Comparison of ENCODE assay signal across 9 cellular contexts in genomic region chr10:64733980-64734379, GRCh38.
DNase-seq lines count a peak whose midpoint lies in the region; ATAC-seq and TF ChIP-seq lines count a peak whose summit lies in the region.
"Had no signal": no experiment of that assay in that cellular context is flagged by ENCODE, and none has a peak within 500 bp of the region (broad histone marks: within the 10 kb centered on the region; RNA-seq: fewer than 3 reads in every experiment).

No MANE protein-coding gene starts in this region.

- no peak overlapping the region for H2BK12ac ChIP-seq in neuronal stem cell (ENCODE audit: low read length)

- H3K9ac ChIP-seq in KMS-11 (no peak overlapping the region), neuronal stem cell (ENCODE audit: low read depth, low read length, poor library complexity) (no peak overlapping the region)

- no peak overlapping the region for H4K8ac ChIP-seq in neuronal stem cell (ENCODE audit: low read depth, low read length)

- H3K18ac ChIP-seq in neuronal stem cell (ENCODE audit: low read length) = no peak overlapping the region

- no peak overlapping the region for H2BK5ac ChIP-seq in neuronal stem cell (ENCODE audit: low read length)

- H3K27ac ChIP-seq in KMS-11 (no peak overlapping the region), neuronal stem cell (replicated peaks; ENCODE audit: low read length) (no peak overlapping the region)
- H3K27ac ChIP-seq: neutrophil had no signal

- no peaks in the 10 kb centered on the region for H3K27me3 Mint-ChIP-seq in brain

- no peaks in the 10 kb centered on the region for H4K20me1 ChIP-seq in KMS-11 (ENCODE audit: insufficient read depth)

- no peaks in the 10 kb centered on the region for H3K27me3 ChIP-seq in KMS-11 (ENCODE audit: insufficient read depth, low read depth)
- H3K27me3 ChIP-seq in neuronal stem cell (ENCODE audit: control insufficient read depth in 3 of 3, insufficient read depth in 3 of 3, low read depth in 1 of 3, low read length in 3 of 3) = no peaks in the 10 kb centered on the region
- H3K27me3 ChIP-seq: neutrophil had no signal

- H2AK5ac ChIP-seq in neuronal stem cell (ENCODE audit: low read depth, low read length) = no peak overlapping the region

- H2BK15ac ChIP-seq in neuronal stem cell (ENCODE audit: low read length) = no peak overlapping the region

- H3K27ac Mint-ChIP-seq in brain = no peak overlapping the region

- TF ChIP-seq CTCF in KMS-11 (conservative IDR thresholded peaks at IDR 0.05; ENCODE audit: low read depth, low read length) = peak; percentile 40; the same call in 1 of the 2 replicates
- TF ChIP-seq CTCF in brain (conservative IDR thresholded peaks at IDR 0.05) = peak; percentile 45 to 63

- H3K4me3 ChIP-seq in KMS-11 (IDR thresholded peaks at IDR 0.05; ENCODE audit: insufficient read depth, low read depth, low read length) = no peak overlapping the region
- no peak overlapping the region for H3K4me3 ChIP-seq in neuronal stem cell (ENCODE audit: low read length in 2 of 2)

- H2AFZ ChIP-seq in KMS-11 (ENCODE audit: low read depth) = no peak overlapping the region
- H2AFZ ChIP-seq in neuronal stem cell (ENCODE audit: low read length) = no peak overlapping the region

- no peaks in the 10 kb centered on the region for H3K36me3 ChIP-seq in KMS-11 (ENCODE audit: insufficient read depth)
- no peaks in the 10 kb centered on the region for H3K36me3 ChIP-seq in neuronal stem cell (replicated peaks in 1 of 2; ENCODE audit: control insufficient read depth in 2 of 2, insufficient read depth in 2 of 2, low read length in 2 of 2)
- H3K36me3 ChIP-seq: neutrophil had no signal

- no peaks in the 10 kb centered on the region for H3K4me1 Mint-ChIP-seq in brain

- no peak overlapping the region for H3K4ac ChIP-seq in neuronal stem cell (ENCODE audit: low read length)

- DNase-seq in neuronal stem cell (ENCODE audit: low spot score) = peak; percentile 8
- no peak for DNase-seq in NCI-H2196 (lab: John Stamatoyannopoulos, UW; ENCODE audit: unreplicated experiment)
- no peak for DNase-seq in NCI-H345 (lab: John Stamatoyannopoulos, UW)
- DNase-seq in activated CD4-positive, CD25-positive, alpha-beta regulatory T cell treated with anti-CD3 and anti-CD28 coated beads, Interleukin-2, amount 50 U/mL, for 72 hours = no peak

- H3K14ac ChIP-seq in neuronal stem cell (ENCODE audit: low read length) = no peak overlapping the region

- H3K4me3 Mint-ChIP-seq in brain = no peak overlapping the region

- H3K36me3 Mint-ChIP-seq in brain = no peaks in the 10 kb centered on the region

- peaks cover 0 to 7% (median 2%) of the 10 kb centered on the region in 5 experiments for H3K9me3 Mint-ChIP-seq in brain

- no peaks in the 10 kb centered on the region for H3K79me2 ChIP-seq in KMS-11 (ENCODE audit: insufficient read depth, low read depth)

- H3K4me2 ChIP-seq in KMS-11 (no peak overlapping the region), neuronal stem cell (ENCODE audit: insufficient read depth, low read length, poor library complexity, severe bottlenecking) (no peak overlapping the region)

- no peak overlapping the region for H2BK120ac ChIP-seq in neuronal stem cell (ENCODE audit: low read depth, low read length)

- no peaks in the 10 kb centered on the region for H3K79me1 ChIP-seq in neuronal stem cell (ENCODE audit: low read depth, low read length)

- no peak overlapping the region for H3K23ac ChIP-seq in neuronal stem cell (ENCODE audit: low read depth, low read length, poor library complexity)

- no peak overlapping the region for H4K91ac ChIP-seq in neuronal stem cell (ENCODE audit: low read depth, low read length, poor library complexity)

- H3K9me3 ChIP-seq in neuronal stem cell (replicated peaks in 1 of 2; ENCODE audit: control insufficient read depth in 2 of 2, insufficient read depth in 1 of 2, low read depth in 1 of 2, low read length in 2 of 2) = no peaks in the 10 kb centered on the region
- H3K9me3 ChIP-seq: neutrophil had no signal

- H3K4me1 ChIP-seq in KMS-11 (ENCODE audit: low read depth, poor library complexity, severe bottlenecking) (no peaks in the 10 kb centered on the region), neuronal stem cell (ENCODE audit: control insufficient read depth in 2 of 2, insufficient read depth in 1 of 2, low read depth in 1 of 2, low read length in 2 of 2) (no peaks in the 10 kb centered on the region)

- ATAC-seq in GM18861 (IDR thresholded peaks at IDR 0.05; ENCODE audit: unreplicated experiment) (peak; percentile 63), GM21526 (IDR thresholded peaks at IDR 0.05; ENCODE audit: low FRiP score, unreplicated experiment) (no peak)
